Comparison of ENCODE assay signal across 27 cellular contexts in genomic region chr17:51921500-51921899, GRCh38.
"Had no signal": no experiment of that assay in that cellular context is flagged by ENCODE, and none has a peak within 500 bp of the region (broad histone marks: within the 10 kb centered on the region; RNA-seq: fewer than 3 reads in every experiment).

No MANE protein-coding gene starts in this region.

- H3K9me3 ChIP-seq: esophagus squamous epithelium, heart right ventricle, left lung, mucosa of descending colon, neutrophil, pancreas, right lobe of liver, thoracic aorta, tibial nerve, upper lobe of left lung had no signal

- H3K36me3 ChIP-seq: esophagus squamous epithelium, heart right ventricle, left lung, neutrophil, pancreas, right lobe of liver, thoracic aorta, tibial nerve, upper lobe of left lung had no signal

- H3K4me1 ChIP-seq: esophagus squamous epithelium, heart right ventricle, left lung, right lobe of liver, tibial nerve, upper lobe of left lung had no signal

- DNase-seq: dermis blood vessel endothelial cell; effector memory CD4-positive, alpha-beta T cell; esophagus squamous epithelium; foreskin melanocyte; glutamatergic neuron; heart right ventricle; hippocampal formation; kidney; left cardiac atrium; left lung; mesenchymal stem cell; mucosa of descending colon; naive B cell; pancreas; right lobe of liver; small intestine; stimulated activated CD4-positive, alpha-beta T cell treated with anti-CD3 and anti-CD28 coated beads, Interleukin-15, amount 100 ng/mL, for 24 hours; stimulated activated CD4-positive, alpha-beta T cell treated with anti-CD3 and anti-CD28 coated beads, Interleukin-2, amount 100 ng/mL, for 48 hours; stimulated activated naive B cell treated with anti-CD40 and anti-IgM and Interleukin-4, amounts not matched to agents 10 μg/mL and 1 μg/mL and 100 μg/mL, for 72 hours; upper lobe of left lung had no signal

- H3K27me3 ChIP-seq: esophagus squamous epithelium, left lung, neutrophil, pancreas, right lobe of liver, tibial nerve, upper lobe of left lung had no signal

- FAIRE-seq: endothelial cell of umbilical vein, kidney, pancreas, small intestine, urothelium cell line had no signal

- H3K4me3 ChIP-seq: coronary artery, esophagus squamous epithelium, heart right ventricle, left lung, mucosa of descending colon, pancreas, right lobe of liver, thoracic aorta, tibial nerve, upper lobe of left lung had no signal

- H3K27ac ChIP-seq: coronary artery, esophagus squamous epithelium, heart right ventricle, left lung, neutrophil, pancreas, right lobe of liver, thoracic aorta, tibial nerve, upper lobe of left lung had no signal

- ATAC-seq: heart right ventricle; left cardiac atrium; left lung; mucosa of descending colon; natural killer cell treated with Interleukin-12 subunit alpha and Interleukin-12 subunit beta and Interleukin-15 and Interleukin-18, amount 100 ng/mL, for 72 hours; right lobe of liver; stimulated activated naive B cell treated with anti-CD40 and anti-IgM and Interleukin-4, amounts not matched to agents 10 μg/mL and 1 μg/mL and 100 μg/mL, for 72 hours had no signal
